19 cellular contexts compared by ENCODE assay signal in genomic region chr5:76836585-76836984, GRCh38. TPM values are rescaled to one million over a fixed set of nuclear protein-coding genes. Genes with fewer than 3 reads are reported as not detected.
A peak's percentile ranks its signal among the peaks of the same experiment; 100 is the strongest.
DNase-seq lines count a peak whose midpoint lies in the region; ATAC-seq and TF ChIP-seq lines count a peak whose summit lies in the region.
"Had no signal": no experiment of that assay in that cellular context is flagged by ENCODE, and none has a peak within 500 bp of the region (broad histone marks: within the 10 kb centered on the region; RNA-seq: fewer than 3 reads in every experiment).

No MANE protein-coding gene starts in this region.

- H3K27me3 ChIP-seq in body of pancreas, result no peaks in the 10 kb centered on the region
- H3K27me3 ChIP-seq: MG63 had no signal

- TF ChIP-seq CTCF in body of pancreas (IDR thresholded peaks at IDR 0.05), result no peak

- peaks cover 11% of the 10 kb centered on the region for H3K4me1 ChIP-seq in body of pancreas

- ATAC-seq in body of pancreas, result no peak
- no peak for ATAC-seq in GM18867 (IDR thresholded peaks at IDR 0.05; ENCODE audit: unreplicated experiment)
- no peak for ATAC-seq in naive thymus-derived CD8-positive, alpha-beta T cell
- no peak for ATAC-seq in GM21786 (IDR thresholded peaks at IDR 0.05; ENCODE audit: unreplicated experiment)
- ATAC-seq in GM21737 (IDR thresholded peaks at IDR 0.05; ENCODE audit: unreplicated experiment), result no peak
- ATAC-seq: HepG2 had no signal

- H3K36me3 Mint-ChIP-seq in naive thymus-derived CD8-positive, alpha-beta T cell, result peaks cover 0 to 13% (median 10%) of the 10 kb centered on the region in 3 donors

- POLR2A ChIA-PET in naive thymus-derived CD8-positive, alpha-beta T cell (lab: Charles Lee), result no interaction called here

- DNase-seq in ELR (ENCODE audit: low read depth), result peak; percentile 62
- peak; percentile 85 for DNase-seq in M059J (ENCODE audit: low read depth)
- DNase-seq in body of pancreas, result no peak
- DNase-seq in naive thymus-derived CD8-positive, alpha-beta T cell, result no peak
- DNase-seq: CD4-positive, alpha-beta memory T cell; DMS79; MG63; NCI-H1092; NCI-H146; NCI-H2081; NCI-H748 treated with DMSO at 0.1 percent for 48 hours; OCI-M1 had no signal

- H3K27ac ChIP-seq in body of pancreas, result peak overlapping the region in 3 of 4 donors; percentile 28 to 79 (median 75)
- H3K27ac ChIP-seq: KMS-11 had no signal

- no peaks in the 10 kb centered on the region for H3K4me1 Mint-ChIP-seq in naive thymus-derived CD8-positive, alpha-beta T cell
- H3K4me1 Mint-ChIP-seq: CD4-positive, alpha-beta memory T cell had no signal

- WGBS in body of pancreas, 2 donors, result 52 to 66% methylated on average over 4 of the region's 4 CpGs

- no peak overlapping the region for H3K4me3 ChIP-seq in body of pancreas
- H3K4me3 ChIP-seq: MG63 had no signal

- intact Hi-C loops in body of pancreas (cut with DNase I), result no loop called here

- no peak for TF ChIP-seq POLR2A in body of pancreas (IDR thresholded peaks at IDR 0.05)

- no peaks in the 10 kb centered on the region for H3K27me3 Mint-ChIP-seq in naive thymus-derived CD8-positive, alpha-beta T cell
- H3K27me3 Mint-ChIP-seq: CD4-positive, alpha-beta memory T cell had no signal

- no peaks in the 10 kb centered on the region for H3K9me3 Mint-ChIP-seq in naive thymus-derived CD8-positive, alpha-beta T cell
- H3K9me3 Mint-ChIP-seq: CD4-positive, alpha-beta memory T cell had no signal

- H3K9me3 ChIP-seq in body of pancreas, result no peaks in the 10 kb centered on the region
- H3K9me3 ChIP-seq: MG63 had no signal

- H3K36me3 ChIP-seq in body of pancreas (replicated peaks in 1 of 2; ENCODE audit: insufficient read depth in 1 of 2, low read depth in 2 of 2), result no peaks in the 10 kb centered on the region
- H3K36me3 ChIP-seq: MG63 had no signal

- H3K4me3 Mint-ChIP-seq in naive thymus-derived CD8-positive, alpha-beta T cell, result no peak overlapping the region
- H3K4me3 Mint-ChIP-seq: CD4-positive, alpha-beta memory T cell had no signal

- no peak overlapping the region for H3K27ac Mint-ChIP-seq in naive thymus-derived CD8-positive, alpha-beta T cell
- H3K27ac Mint-ChIP-seq: CD4-positive, alpha-beta memory T cell had no signal

RNA-seq across cellular contexts. Expression of gene S100Z, which starts 13.2 kb away (rescaled TPM):
- not detected in 2 replicates for total RNA-seq in M059J (2014; rRNA removed; shearing (Covaris generic))
- not detected for total RNA-seq in body of pancreas
- not detected for total RNA-seq in naive thymus-derived CD8-positive, alpha-beta T cell
- not detected for polyA plus RNA-seq in naive thymus-derived CD8-positive, alpha-beta T cell
- total RNA-seq: HepG2, NCI-H460 had no signal
- polyA plus RNA-seq: BJ had no signal

RNA-seq across cellular contexts. Expression of gene F2RL1, which starts 17.8 kb away (rescaled TPM):
- 118 and 125 TPM in 2 replicates for total RNA-seq in M059J (2014; rRNA removed; shearing (Covaris generic))
- total RNA-seq in body of pancreas, result 10 to 100 TPM; 17.5 to 20.2 TPM
- 1 to 10 TPM; 3.1 to 4.2 TPM for total RNA-seq in naive thymus-derived CD8-positive, alpha-beta T cell
- 1 to 10 TPM in 2 of 3 donors, under 1 TPM in 1; 0.48 to 4.7 (median 2.0) TPM for polyA plus RNA-seq in naive thymus-derived CD8-positive, alpha-beta T cell

Comparison
In these comparisons a context has a peak if more than half of its experiments do, and no peak if none do; other contexts are left out.
1. DNase-seq: peak in ELR (single experiment) and M059J (single experiment); none in body of pancreas (0 of 4) and naive thymus-derived CD8-positive, alpha-beta T cell (0 of 10).